Comparison of ENCODE assay signal across 20 cellular contexts in the genomic region with DNA sequence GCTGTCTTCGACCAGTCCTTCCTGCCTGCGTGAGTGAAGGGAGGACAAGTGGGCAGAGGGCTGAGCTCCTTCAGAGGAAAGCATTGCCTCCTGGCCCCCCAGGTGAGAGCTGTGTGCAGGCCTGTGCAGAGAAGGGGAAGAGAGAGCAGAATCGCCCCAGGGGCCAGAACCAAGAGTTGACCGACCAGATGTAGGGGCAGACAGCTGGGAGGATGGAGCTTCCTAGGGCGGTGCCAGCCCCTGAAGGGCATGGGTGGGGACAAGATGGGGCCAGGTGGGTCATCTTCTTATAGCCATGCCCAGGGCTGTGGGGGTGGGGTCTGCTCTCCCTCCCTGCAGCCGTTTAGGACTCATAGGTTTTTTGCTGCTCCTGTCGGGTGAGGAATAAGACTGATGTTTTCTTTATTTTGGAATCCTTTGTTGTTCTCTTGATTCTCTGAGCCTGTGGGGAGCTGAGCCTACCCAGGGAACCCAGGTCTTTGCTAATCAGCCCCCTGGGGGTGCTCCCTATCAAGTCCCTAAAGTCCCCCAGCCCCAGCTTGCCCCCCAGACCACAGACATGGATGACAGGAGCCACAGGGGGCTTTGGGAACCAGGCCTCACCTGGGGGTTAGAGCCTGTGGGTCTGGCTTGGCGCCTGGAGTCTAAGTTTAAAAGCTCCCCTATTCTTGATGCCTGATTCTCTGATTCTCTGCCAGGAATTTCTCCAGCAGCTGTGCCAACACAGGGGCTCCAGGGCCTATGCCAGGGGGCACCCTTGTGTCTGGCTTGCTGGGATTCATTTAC. TPM values are rescaled to one million over a fixed set of nuclear protein-coding genes. Genes with fewer than 3 reads are reported as not detected.
DNase-seq lines count a peak whose midpoint lies in the region; ATAC-seq and TF ChIP-seq lines count a peak whose summit lies in the region.
"Had no signal": no experiment of that assay in that cellular context is flagged by ENCODE, and none has a peak within 500 bp of the region (broad histone marks: within the 10 kb centered on the region; RNA-seq: fewer than 3 reads in every experiment).

No MANE protein-coding gene starts in this region.

- no peak overlapping the region for H3K4me3 ChIP-seq in osteoblast (ENCODE audit: insufficient read depth, low read length)
- H3K4me3 ChIP-seq: heart right ventricle, lower lobe of right lung, SJCRH30, skin epidermis had no signal

- no peaks in the 10 kb centered on the region for H3K9me3 ChIP-seq in osteoblast (ENCODE audit: low read depth, low read length)
- H3K9me3 ChIP-seq: heart right ventricle, lower lobe of right lung, SJCRH30 had no signal

- H3K27ac ChIP-seq in caudate nucleus (ENCODE audit: low read depth, low read length): peak overlapping the region; percentile 64
- H3K27ac ChIP-seq in substantia nigra (ENCODE audit: low read depth, low read length, poor library complexity, severe bottlenecking): peak overlapping the region; percentile 71
- no peak overlapping the region for H3K27ac ChIP-seq in osteoblast (ENCODE audit: low read depth, low read length)
- H3K27ac ChIP-seq: brain microvascular endothelial cell, heart right ventricle, lower lobe of right lung, SJCRH30, skin epidermis had no signal

- no peaks in the 10 kb centered on the region for H4K20me1 ChIP-seq in osteoblast (ENCODE audit: insufficient read depth, low read length)

- no peak overlapping the region for H2AFZ ChIP-seq in osteoblast (ENCODE audit: low read length)

- peaks cover 6% of the 10 kb centered on the region for H3K27me3 ChIP-seq in osteoblast (ENCODE audit: insufficient read depth, low read length)
- H3K27me3 ChIP-seq: brain microvascular endothelial cell, heart right ventricle, SJCRH30 had no signal

- no peak overlapping the region for H3K4me2 ChIP-seq in osteoblast (ENCODE audit: insufficient read depth, low read length)

- H3K79me2 ChIP-seq in osteoblast (ENCODE audit: insufficient read depth, low read length): no peaks in the 10 kb centered on the region

- DNase-seq in NCI-H1417 (lab: John Stamatoyannopoulos, UW): peak in 2 of 3 experiments; percentile 68 to 88
- no peak for DNase-seq in NCI-H1417 treated with DMSO at 0.1 percent for 48 hours (lab: John Stamatoyannopoulos, UW)
- DNase-seq in NCI-H2107 (lab: John Stamatoyannopoulos, UW): peak; percentile 49
- DNase-seq in caudate nucleus (lab: John Stamatoyannopoulos, UW): peak in 3 of 61 donors; percentile 11 to 18 (median 12)
- no peak for DNase-seq in substantia nigra (lab: John Stamatoyannopoulos, UW)
- no peak for DNase-seq in cerebellar nuclear complex (lab: John Stamatoyannopoulos, UW)
- no peak for DNase-seq in osteoblast (ENCODE audit: insufficient read length, low spot score, missing footprints)
- DNase-seq: 8988T; activated CD4-positive, alpha-beta T cell treated with anti-CD3 and anti-CD28 coated beads, Interleukin-2, amount 10 ng/mL, durations not matched to agents 24 days and 14 days; activated naive CD8-positive, alpha-beta T cell treated with anti-CD3 and anti-CD28 coated beads for 36 hours; brain microvascular endothelial cell; heart right ventricle; lower lobe of right lung; NCI-H187 treated with DMSO at 0.1 percent for 48 hours; stimulated activated CD4-positive, alpha-beta T cell treated with anti-CD3 and anti-CD28 coated beads, Interleukin-2, amount 100 ng/mL, for 24 hours; stimulated activated naive CD8-positive, alpha-beta T cell treated with anti-CD3 and anti-CD28 coated beads, Interleukin-15, Interleukin-2, amounts not matched to agents 100 U/mL and 50 U/mL, for 24 hours had no signal

- no peak for TF ChIP-seq CTCF in osteoblast (IDR thresholded peaks at IDR 0.05; ENCODE audit: extremely low read depth, low read depth, low read length)

- H3K4me1 ChIP-seq in osteoblast (ENCODE audit: insufficient read depth, low read length): peaks cover 4% of the 10 kb centered on the region
- H3K4me1 ChIP-seq: lower lobe of right lung had no signal

- ATAC-seq in GM19023 (IDR thresholded peaks at IDR 0.05; ENCODE audit: unreplicated experiment): no peak
- ATAC-seq: heart right ventricle; lower lobe of right lung; stimulated activated naive CD8-positive, alpha-beta T cell treated with anti-CD3 and anti-CD28 coated beads, Interleukin-15, Interleukin-2, amounts not matched to agents 100 U/mL and 50 U/mL, for 24 hours had no signal

- H3K36me3 ChIP-seq in osteoblast (ENCODE audit: insufficient read depth, low read length): no peaks in the 10 kb centered on the region
- H3K36me3 ChIP-seq: brain microvascular endothelial cell, heart right ventricle, lower lobe of right lung, SJCRH30 had no signal

RNA-seq across cellular contexts. Expression of gene EFHD1, which starts 9.4 kb away (rescaled TPM):
- 2.4 and 3.6 TPM in 2 replicates for total RNA-seq in osteoblast
- total RNA-seq: pulmonary artery endothelial cell had no signal

Comparison
In these comparisons a context has a peak if more than half of its experiments do, and no peak if none do; other contexts are left out.
1. DNase-seq: peak in NCI-H1417 (2 of 3) and NCI-H2107 (single experiment); none in NCI-H1417 treated with DMSO at 0.1 percent for 48 hours (single experiment), substantia nigra (0 of 49), cerebellar nuclear complex (0 of 2) and osteoblast (single experiment).